Comparison of ENCODE assay signal across 21 cellular contexts in genomic region chr6:10793695-10794094, GRCh38. TPM values are rescaled to one million over a fixed set of nuclear protein-coding genes. Genes with fewer than 3 reads are reported as not detected.
"Had no signal": no experiment of that assay in that cellular context is flagged by ENCODE, and none has a peak within 500 bp of the region (broad histone marks: within the 10 kb centered on the region; RNA-seq: fewer than 3 reads in every experiment).

No MANE protein-coding gene starts in this region.

- H3K27ac Mint-ChIP-seq: activated naive CD8-positive, alpha-beta T cell; activated T-helper 1 cell treated with anti-CD3 and anti-CD28 coated beads, Interleukin-12 subunit alpha, Interleukin-12 subunit beta, Interleukin-2, Interleukin-4 antibody, amounts not matched to agents 30 ng/mL and 10 ng/mL and 1 ng/mL, durations not matched to agents 14 hours and 24 hours and 36 hours; dendritic cell treated with granulocyte-macrophage colony-stimulating factor and Interleukin-4, amounts not matched to agents 40 ng/mL and 50 ng/mL, for 4 days; natural killer cell had no signal

- H3K27me3 Mint-ChIP-seq: activated naive CD8-positive, alpha-beta T cell; dendritic cell treated with granulocyte-macrophage colony-stimulating factor and Interleukin-4, amounts not matched to agents 40 ng/mL and 50 ng/mL, for 4 days had no signal

- H3K9me3 ChIP-seq: lower lobe of right lung, ovary, transverse colon, vagina had no signal

- ATAC-seq: lower lobe of right lung, natural killer cell, sciatic nerve had no signal

- DNase-seq: activated CD4-positive, alpha-beta T cell treated with anti-CD3 and anti-CD28 coated beads, Interleukin-2, amount 50 U/mL, for 48 hours; activated T-cell treated with anti-CD3 and anti-CD28 coated beads for 4 hours; effector memory CD4-positive, alpha-beta T cell; hippocampal formation; islet precursor cell; lower lobe of right lung; natural killer cell; ovary; stimulated activated CD4-positive, alpha-beta T cell treated with anti-CD3 and anti-CD28 coated beads, Interleukin-4, amount 100 ng/mL, for 4 hours; stimulated activated naive CD4-positive, alpha-beta T cell treated with Interleukin-2 at 50 U/mL for 16 hours; T-helper 1 cell; T-helper 9 cell; transverse colon; WERI-Rb-1 had no signal

- H3K4me3 Mint-ChIP-seq: activated naive CD8-positive, alpha-beta T cell; activated T-helper 1 cell treated with anti-CD3 and anti-CD28 coated beads, Interleukin-12 subunit alpha, Interleukin-12 subunit beta, Interleukin-2, Interleukin-4 antibody, amounts not matched to agents 30 ng/mL and 10 ng/mL and 1 ng/mL, durations not matched to agents 14 hours and 24 hours and 36 hours; dendritic cell treated with granulocyte-macrophage colony-stimulating factor and Interleukin-4, amounts not matched to agents 40 ng/mL and 50 ng/mL, for 4 days; natural killer cell had no signal

- H3K27ac ChIP-seq: lower lobe of right lung, ovary, transverse colon, vagina, WERI-Rb-1 had no signal

- H3K9me3 Mint-ChIP-seq: activated T-helper 1 cell treated with anti-CD3 and anti-CD28 coated beads, Interleukin-12 subunit alpha, Interleukin-12 subunit beta, Interleukin-2, Interleukin-4 antibody, amounts not matched to agents 30 ng/mL and 10 ng/mL and 1 ng/mL, durations not matched to agents 14 hours and 24 hours and 36 hours; dendritic cell treated with granulocyte-macrophage colony-stimulating factor and Interleukin-4, amounts not matched to agents 40 ng/mL and 50 ng/mL, for 4 days; natural killer cell had no signal

- H3K4me1 ChIP-seq: lower lobe of right lung, transverse colon, vagina had no signal

- H3K4me2 ChIP-seq: smooth muscle cell had no signal

- H3K36me3 Mint-ChIP-seq: natural killer cell had no signal

- H3K36me3 ChIP-seq: ovary, transverse colon, vagina had no signal

- H3K4me3 ChIP-seq: lower lobe of right lung, ovary, smooth muscle cell, transverse colon, vagina had no signal

- H3K27me3 ChIP-seq: ovary, transverse colon, vagina had no signal

RNA-seq across cellular contexts. Expression of gene MAK, which starts 44.6 kb away (rescaled TPM):
- total RNA-seq: glomerular endothelial cell, smooth muscle cell, transverse colon had no signal
